8 cellular contexts compared by ENCODE assay signal in genomic region chr6:28587746-28588075, GRCh38.
A peak's percentile ranks its signal among the peaks of the same experiment; 100 is the strongest.
DNase-seq lines count a peak whose midpoint lies in the region; ATAC-seq, FAIRE-seq and TF ChIP-seq lines count a peak whose summit lies in the region.

No MANE protein-coding gene starts in this region.

- H3K4me3 ChIP-seq in OCI-LY1 (ENCODE audit: low read depth, low read length, poor library complexity, severe bottlenecking) (no peak overlapping the region), endothelial cell of umbilical vein (replicated peaks in 1 of 3; ENCODE audit: insufficient read depth in 1 of 3, low read depth in 1 of 3, low read length in 3 of 3) (peak overlapping the region in 2 of 3 experiments; percentile 6 to 50), osteoblast (ENCODE audit: insufficient read depth, low read length) (peak overlapping the region; percentile 76), lower leg skin (ENCODE audit: low read depth, poor library complexity, severe bottlenecking) (no peak overlapping the region)

- intact Hi-C loops in Calu3 (cut with micrococcal nuclease; ENCODE audit: unreplicated experiment): loop anchor here (2.0 to 10.0 kb wide), 7 partner anchors 45 to 463 kb away; partner anchors contain the start of genes NKAPL, ZKSCAN4, ZSCAN12 and ZSCAN16
- intact Hi-C loops in endothelial cell of umbilical vein (cut with micrococcal nuclease): loop anchor here (2.0 to 10.0 kb wide), 7 partner anchors 45 to 683 kb away; partner anchors contain the start of gene ZSCAN12
- intact Hi-C loops in lower leg skin (cut with DNase I; ENCODE audit: low total_unique reads): no loop called here

- TF ChIP-seq CTCF in Calu3 (IDR thresholded peaks at IDR 0.05; ENCODE audit: unreplicated experiment): no peak
- no peak for TF ChIP-seq CTCF in OCI-LY1 (IDR thresholded peaks at IDR 0.05; ENCODE audit: low read length)
- no peak for TF ChIP-seq CTCF in endothelial cell of umbilical vein (IDR thresholded peaks at IDR 0.05; ENCODE audit: extremely low read depth in 1 of 2, insufficient read depth in 1 of 2, low read depth in 1 of 2, low read length in 2 of 2)
- TF ChIP-seq CTCF in osteoblast (IDR thresholded peaks at IDR 0.05; ENCODE audit: extremely low read depth, low read depth, low read length): no peak
- no peak for TF ChIP-seq CTCF in lower leg skin (IDR thresholded peaks at IDR 0.05)

- BruUV-seq in Calu3 (replicated peaks; lab: Mats Ljungman, UMichigan) (no TSS peak), endothelial cell of umbilical vein (replicated peaks; lab: Mats Ljungman, UMichigan) (no TSS peak)

- no peaks in the 10 kb centered on the region for H4K20me1 ChIP-seq in OCI-LY1 (ENCODE audit: insufficient read depth, low read length)
- no peaks in the 10 kb centered on the region for H4K20me1 ChIP-seq in endothelial cell of umbilical vein (replicated peaks; ENCODE audit: control insufficient read depth, extremely low read depth, insufficient read depth, low read length)
- H4K20me1 ChIP-seq in osteoblast (ENCODE audit: insufficient read depth, low read length): no peaks in the 10 kb centered on the region

- no peak for ATAC-seq in GM21717 (IDR thresholded peaks at IDR 0.05; ENCODE audit: unreplicated experiment)

- H3K9me3 ChIP-seq in OCI-LY1 (ENCODE audit: low read length): no peaks in the 10 kb centered on the region
- H3K9me3 ChIP-seq in endothelial cell of umbilical vein (replicated peaks; ENCODE audit: control insufficient read depth, insufficient read depth, low read length): no peaks in the 10 kb centered on the region
- no peaks in the 10 kb centered on the region for H3K9me3 ChIP-seq in osteoblast (ENCODE audit: low read depth, low read length)

- H3K27me3 ChIP-seq in OCI-LY1 (ENCODE audit: insufficient read depth, low read length) (peaks cover 3% of the 10 kb centered on the region; the same call in 1 of the 2 replicates), endothelial cell of umbilical vein (ENCODE audit: control insufficient read depth in 2 of 2, insufficient read depth in 2 of 2, low read length in 2 of 2) (peaks cover 22 to 47% of the 10 kb centered on the region in 2 experiments), osteoblast (ENCODE audit: insufficient read depth, low read length) (no peaks in the 10 kb centered on the region)

- H3F3A ChIP-seq in OCI-LY1 (ENCODE audit: insufficient read depth, low read length): no peaks in the 10 kb centered on the region

- no peak for TF ChIP-seq POLR2A in endothelial cell of umbilical vein (IDR thresholded peaks at IDR 0.05; ENCODE audit: low read depth, low read length)
- no peak for TF ChIP-seq POLR2A in lower leg skin (IDR thresholded peaks at IDR 0.05)

- POLR2A ChIA-PET in endothelial cell of umbilical vein (lab: Charles Lee): no interaction called here

- dilution Hi-C loops in endothelial cell of umbilical vein (cut with MboI; ENCODE audit: extremely low pct_ligation_motif_present, low sequenced_read_pairs): no loop called here

- H3K4me2 ChIP-seq in OCI-LY1 (ENCODE audit: low read length): peak overlapping the region; percentile 24; the same call in 1 of the 2 replicates
- H3K4me2 ChIP-seq in endothelial cell of umbilical vein (ENCODE audit: insufficient read depth, low read length): peak overlapping the region; percentile 70
- peak overlapping the region; percentile 91 for H3K4me2 ChIP-seq in osteoblast (ENCODE audit: insufficient read depth, low read length)

- no peaks in the 10 kb centered on the region for H3K9me2 ChIP-seq in OCI-LY1 (ENCODE audit: low read depth, low read length)

- CTCF ChIA-PET in Calu3 (lab: Charles Lee): interaction anchor here (0.5 to 1.0 kb wide), 2 partner anchors 62 to 92 kb away, joined by 3 read pairs; no protein-coding TSS in a partner anchor
- CTCF ChIA-PET in endothelial cell of umbilical vein (lab: Charles Lee): no interaction called here

- H3K79me2 ChIP-seq in OCI-LY1 (ENCODE audit: insufficient read depth, low read length): no peaks in the 10 kb centered on the region
- H3K79me2 ChIP-seq in endothelial cell of umbilical vein (ENCODE audit: control insufficient read depth, insufficient read depth, low read length): no peaks in the 10 kb centered on the region
- H3K79me2 ChIP-seq in osteoblast (ENCODE audit: insufficient read depth, low read length): no peaks in the 10 kb centered on the region

- no peak for DNase-seq in Calu3
- no peak for DNase-seq in endothelial cell of umbilical vein (ENCODE audit: low read depth, low spot score)
- peak; percentile 61 for DNase-seq in osteoblast (ENCODE audit: insufficient read length, low spot score, missing footprints)
- no peak for DNase-seq in ureter (ENCODE audit: low spot score)
- DNase-seq in NCI-H510A (lab: John Stamatoyannopoulos, UW): no peak
- no peak for DNase-seq in lower leg skin (ENCODE audit: low spot score in 2 of 2)

- no peaks in the 10 kb centered on the region for H3K4me1 ChIP-seq in OCI-LY1 (ENCODE audit: insufficient read depth, low read length, severe bottlenecking)
- H3K4me1 ChIP-seq in endothelial cell of umbilical vein (ENCODE audit: control insufficient read depth, extremely low read depth, insufficient read depth, low read length): peaks cover 12% of the 10 kb centered on the region
- peaks cover 8% of the 10 kb centered on the region for H3K4me1 ChIP-seq in osteoblast (ENCODE audit: insufficient read depth, low read length)

- H3K9me1 ChIP-seq in endothelial cell of umbilical vein (replicated peaks; ENCODE audit: control insufficient read depth, extremely low read depth, insufficient read depth, low read length): no peaks in the 10 kb centered on the region

- no peaks in the 10 kb centered on the region for H3K9me3 Mint-ChIP-seq in Calu3 (ENCODE audit: low read depth, unreplicated experiment)

- H2AFZ ChIP-seq in OCI-LY1 (ENCODE audit: low read length) (no peak overlapping the region), endothelial cell of umbilical vein (ENCODE audit: low read depth, low read length) (peak overlapping the region; percentile 65), osteoblast (ENCODE audit: low read length) (peak overlapping the region; percentile 96)

- H3K9ac ChIP-seq in OCI-LY1 (ENCODE audit: low read length) (no peak overlapping the region), endothelial cell of umbilical vein (replicated peaks; ENCODE audit: extremely low read depth, insufficient read depth, low read length) (no peak overlapping the region)

- WGBS in lower leg skin, 2 donors: 16 to 26% methylated on average over 8 of the region's 8 CpGs

- H3K36me3 Mint-ChIP-seq in Calu3 (ENCODE audit: insufficient read depth, unreplicated experiment): peaks cover 36% of the 10 kb centered on the region

- H3K27ac Mint-ChIP-seq in Calu3 (ENCODE audit: unreplicated experiment): peak overlapping the region; percentile 89

- H3K36me3 ChIP-seq in OCI-LY1 (ENCODE audit: insufficient read depth, low read length) (no peaks in the 10 kb centered on the region), endothelial cell of umbilical vein (ENCODE audit: control insufficient read depth in 2 of 2, extremely low read depth in 1 of 2, insufficient read depth in 2 of 2, low read length in 2 of 2) (no peaks in the 10 kb centered on the region), osteoblast (ENCODE audit: insufficient read depth, low read length) (no peaks in the 10 kb centered on the region)

- peak overlapping the region; percentile 91 for H3K4me3 Mint-ChIP-seq in Calu3 (ENCODE audit: low read depth, unreplicated experiment)

- FAIRE-seq in endothelial cell of umbilical vein (lab: Jason Lieb, UNC): no peak

- no peaks in the 10 kb centered on the region for H3K27me3 Mint-ChIP-seq in Calu3 (ENCODE audit: unreplicated experiment)

- peaks cover 39% of the 10 kb centered on the region for H3K4me1 Mint-ChIP-seq in Calu3 (ENCODE audit: low read depth, unreplicated experiment)

- H3K27ac ChIP-seq in OCI-LY1 (ENCODE audit: low read depth, low read length, poor library complexity, severe bottlenecking) (no peak overlapping the region), endothelial cell of umbilical vein (ENCODE audit: insufficient read depth, low read depth, low read length) (no peak overlapping the region), osteoblast (ENCODE audit: low read depth, low read length) (no peak overlapping the region)

TF ChIP-seq in endothelial cell of umbilical vein, 7 proteins besides CTCF, POLR2A, EP300 and RAD21:
- TF ChIP-seq FOS (IDR thresholded peaks at IDR 0.05; ENCODE audit: borderline replicate concordance, insufficient read depth, low read length) (no peak), JUN (IDR thresholded peaks at IDR 0.05; ENCODE audit: borderline replicate concordance, insufficient read depth, insufficient read length, low read depth) (no peak), POLR2AphosphoS5 (IDR thresholded peaks at IDR 0.05; ENCODE audit: insufficient read depth, low read depth, low read length) (no peak), MAX (IDR thresholded peaks at IDR 0.05; ENCODE audit: insufficient read depth, insufficient read length) (no peak)

Comparison
In these comparisons a context has a peak if more than half of its experiments do, and no peak if none do; other contexts are left out.
1. H3K4me2 ChIP-seq: peak in every context shown above with its lines; median percentile 91 in osteoblast; 70 in endothelial cell of umbilical vein; 24 in OCI-LY1.
2. H3K4me3 ChIP-seq: peak in endothelial cell of umbilical vein (2 of 3) and osteoblast (single experiment); none in OCI-LY1 (single experiment) and lower leg skin (single experiment).